ENCODE assay signal across 12 cellular contexts in the genomic region with DNA sequence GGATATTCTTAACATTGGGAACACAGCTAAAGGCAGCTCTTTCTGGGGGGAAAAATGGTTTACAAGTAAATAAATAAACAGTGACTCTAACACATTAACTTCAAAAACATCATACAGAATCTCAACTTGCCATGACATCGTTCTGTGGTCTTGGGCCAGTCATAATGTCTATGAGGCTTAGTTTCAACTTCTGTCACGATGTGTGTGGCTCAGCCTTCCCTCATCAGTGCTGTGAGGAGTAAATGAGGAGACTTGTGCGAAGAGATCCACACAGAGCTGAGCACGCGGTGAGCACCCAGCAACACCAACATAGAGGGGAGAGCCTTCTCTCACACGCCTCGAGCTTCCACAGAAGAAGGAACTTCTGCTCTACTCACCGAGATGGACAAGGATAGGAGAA. TPM values are rescaled to one million over a fixed set of nuclear protein-coding genes. Genes with fewer than 3 reads are reported as not detected.
DNase-seq lines count a peak whose midpoint lies in the region; ATAC-seq and TF ChIP-seq lines count a peak whose summit lies in the region.
"Had no signal": no experiment of that assay in that cellular context is flagged by ENCODE, and none has a peak within 500 bp of the region (broad histone marks: within the 10 kb centered on the region; RNA-seq: fewer than 3 reads in every experiment).

No MANE protein-coding gene starts in this region.

- H3K27ac ChIP-seq in neutrophil (peak overlapping the region; percentile 64), gastrocnemius medialis (no peak overlapping the region), transverse colon (no peak overlapping the region)
- H3K27ac ChIP-seq: coronary artery, SJCRH30 had no signal

- H3K4me1 ChIP-seq in neutrophil (ENCODE audit: control insufficient read depth in 1 of 2, insufficient read depth in 1 of 2, low read depth in 1 of 2, low read length in 1 of 2) (peaks cover 52 to 64% of the 10 kb centered on the region in 2 experiments), gastrocnemius medialis (no peaks in the 10 kb centered on the region), transverse colon (no peaks in the 10 kb centered on the region)
- H3K4me1 ChIP-seq: SJCRH30 had no signal

- no peak for TF ChIP-seq EP300 in transverse colon (IDR thresholded peaks at IDR 0.05; ENCODE audit: low read depth)

- H3K4me3 ChIP-seq in neutrophil (ENCODE audit: low read depth in 1 of 2, low read length in 1 of 2) (no peak overlapping the region), gastrocnemius medialis (no peak overlapping the region), transverse colon (no peak overlapping the region)
- H3K4me3 ChIP-seq: coronary artery, SJCRH30 had no signal

- TF ChIP-seq CTCF in neutrophil (IDR thresholded peaks at IDR 0.05) (no peak), gastrocnemius medialis (IDR thresholded peaks at IDR 0.05 in 4 of 5, conservative IDR thresholded peaks at IDR 0.05 in 1 of 5) (no peak), transverse colon (IDR thresholded peaks at IDR 0.05) (no peak)

- no peak for TF ChIP-seq POLR2A in gastrocnemius medialis (IDR thresholded peaks at IDR 0.05)
- no peak for TF ChIP-seq POLR2A in transverse colon (IDR thresholded peaks at IDR 0.05)

- no peak for DNase-seq in NCI-H524 treated with DMSO at 0.1 percent for 48 hours (lab: John Stamatoyannopoulos, UW)
- DNase-seq in gastrocnemius medialis, result no peak
- no peak for DNase-seq in transverse colon
- DNase-seq: hypothalamus, NCI-H2171, SJCRH30 had no signal

- H3K36me3 ChIP-seq in neutrophil (peaks cover 36% of the 10 kb centered on the region), gastrocnemius medialis (no peaks in the 10 kb centered on the region), transverse colon (no peaks in the 10 kb centered on the region)

- peak; percentile 86 for ATAC-seq in GM19023 (IDR thresholded peaks at IDR 0.05; ENCODE audit: unreplicated experiment)
- peak; percentile 87 for ATAC-seq in GM21528 (IDR thresholded peaks at IDR 0.05; ENCODE audit: low FRiP score, unreplicated experiment)
- peak; percentile 88 for ATAC-seq in HG03175 (IDR thresholded peaks at IDR 0.05; ENCODE audit: unreplicated experiment)
- no peak for ATAC-seq in gastrocnemius medialis

- intact Hi-C loops in gastrocnemius medialis (cut with DNase I; ENCODE audit: low total_unique reads) (no loop called here), transverse colon (cut with DNase I; ENCODE audit: low total_unique reads) (no loop called here)

- WGBS in transverse colon (ENCODE audit: low coverage in 1 of 2), 2 donors, result 76 to 82% methylated on average over 2 to 8 of the region's 8 CpGs

- no peaks in the 10 kb centered on the region for H3K9me3 ChIP-seq in neutrophil
- no peaks in the 10 kb centered on the region for H3K9me3 ChIP-seq in gastrocnemius medialis
- no peaks in the 10 kb centered on the region for H3K9me3 ChIP-seq in transverse colon
- H3K9me3 ChIP-seq: SJCRH30 had no signal

- H3K27me3 ChIP-seq in neutrophil (no peaks in the 10 kb centered on the region), gastrocnemius medialis (no peaks in the 10 kb centered on the region), transverse colon (no peaks in the 10 kb centered on the region)
- H3K27me3 ChIP-seq: SJCRH30 had no signal

- in situ Hi-C loops in gastrocnemius medialis (cut with MboI; ENCODE audit: low sequenced_read_pairs in 4 of 4) (loop anchor here in 3 of 4 donors (5.0 to 10.0 kb wide), 2 partner anchors 48 to 51 kb away; a partner anchor contains a TSS), transverse colon (cut with MboI; ENCODE audit: low pct_ligation_motif_present in 1 of 4, low pct_unique_long_range_greater_than_20kb in 1 of 4, low sequenced_read_pairs in 3 of 4) (loop anchor here in 3 of 4 donors (5.0 to 10.0 kb wide), 2 partner anchors 48 to 51 kb away; a partner anchor contains a TSS)

RNA-seq across cellular contexts. Expression of a gene that starts 49.0 kb away (rescaled TPM):
- 1 to 10 TPM; 1.1 to 3.3 (median 1.5) TPM for total RNA-seq in gastrocnemius medialis
- 10 to 100 TPM in 1 of 4 donors, 1 to 10 TPM in 2, not detected in 1; 4.6 to 13.0 (median 5.1) TPM for total RNA-seq in transverse colon

RNA-seq across cellular contexts. Expression of a gene that starts 56.4 kb away (rescaled TPM):
- total RNA-seq in gastrocnemius medialis (not detected), transverse colon (not detected)
- total RNA-seq: neural crest cell, SJCRH30 had no signal

Comparison
In these comparisons a context has a peak if more than half of its experiments do, and no peak if none do; other contexts are left out.
1. ATAC-seq: peak in GM19023 (single experiment), GM21528 (single experiment) and HG03175 (single experiment); none in gastrocnemius medialis (0 of 2).